ENCODE assay signal across 1 cellular context in the genomic region with DNA sequence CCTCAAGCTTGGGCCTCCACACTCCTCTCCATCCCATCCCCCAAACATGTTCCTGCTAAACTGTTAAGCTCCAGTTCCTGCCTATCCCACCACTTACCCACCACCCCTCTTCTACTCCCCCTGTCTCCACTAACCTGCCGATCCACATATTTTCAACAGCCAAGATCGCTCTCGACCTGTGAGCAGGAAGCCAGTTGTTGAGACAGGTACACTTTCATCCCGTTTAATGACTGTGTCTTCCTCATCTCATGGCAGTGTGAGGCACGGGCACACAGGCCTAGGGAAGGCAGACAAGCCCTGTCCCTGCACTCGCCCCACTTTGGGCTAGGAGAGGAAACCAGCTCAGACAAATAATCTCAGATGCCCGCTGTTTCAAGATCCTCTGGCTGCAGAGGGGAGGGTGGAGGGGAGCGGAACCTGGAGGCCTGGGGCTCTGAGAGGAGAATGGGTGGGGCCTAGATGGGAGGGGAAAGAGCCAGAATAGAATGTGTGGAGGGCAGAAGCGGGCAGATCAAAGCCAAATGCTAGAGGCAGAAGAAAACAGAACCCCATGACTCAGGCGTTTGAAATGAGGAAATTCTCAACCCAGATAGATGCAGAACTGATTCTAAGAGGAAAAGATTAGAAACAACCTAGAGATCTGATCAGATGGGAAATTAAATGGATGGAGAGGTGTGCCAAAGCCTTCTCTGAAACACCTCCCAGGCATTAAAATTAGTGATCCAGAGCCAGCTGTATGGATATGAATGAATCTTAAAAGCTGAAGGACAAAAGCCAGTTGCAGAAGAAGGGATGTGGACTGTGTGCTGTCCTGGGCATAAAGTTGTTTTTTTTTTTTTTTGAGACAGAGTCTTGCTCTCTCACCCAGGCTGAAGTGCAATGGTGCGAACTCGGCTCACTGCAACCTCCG.
TF ChIP-seq lines count a peak whose summit lies in the region.

No MANE protein-coding gene starts in this region.

TF ChIP-seq in HepG2, 621 proteins besides CTCF, POLR2A, EP300 and RAD21 (continues in another document):
- TF ChIP-seq ERF (CRISPR knock-in tag; IDR thresholded peaks at IDR 0.05) (no peak; the same call in 1 of the 2 replicates), JUND (CRISPR knock-in tag; IDR thresholded peaks at IDR 0.05) (peak; percentile 75; the same call in 1 of the 2 replicates), MAZ (IDR thresholded peaks at IDR 0.05; ENCODE audit: borderline replicate concordance, low read depth, low read length) (no peak; the same call in 1 of the 2 replicates), MAZ (CRISPR knock-in tag; IDR thresholded peaks at IDR 0.05; ENCODE audit: low read depth) (no peak), HDAC1 (CRISPR knock-in tag; IDR thresholded peaks at IDR 0.05) (peak; percentile 0; the same call in 1 of the 2 replicates), WIZ (CRISPR knock-in tag; IDR thresholded peaks at IDR 0.05) (no peak), SOX13 (IDR thresholded peaks at IDR 0.05) (no peak), SOX13 (CRISPR knock-in tag; conservative IDR thresholded peaks at IDR 0.05 in 1 of 2, IDR thresholded peaks at IDR 0.05 in 1 of 2) (peak in 1 of 2 experiments; percentile 49; a peak in 1 of 4 replicates), TCF12 (IDR thresholded peaks at IDR 0.05) (no peak), TCF12 (CRISPR knock-in tag; IDR thresholded peaks at IDR 0.05) (peak; percentile 45; the same call in 1 of the 2 replicates), MAFF (IDR thresholded peaks at IDR 0.05; ENCODE audit: low read depth, low read length) (0 out of 2 replicates have a peak, but pooled peaks have one; percentile 2), ZNF772 (CRISPR knock-in tag; IDR thresholded peaks at IDR 0.05) (0 out of 2 replicates have a peak, but pooled peaks have one; percentile 45), ZNF768 (CRISPR knock-in tag; IDR thresholded peaks at IDR 0.05) (no peak), FOXP1 (IDR thresholded peaks at IDR 0.05) (no peak), FOXP1 (CRISPR knock-in tag; IDR thresholded peaks at IDR 0.05) (peak; percentile 29; the same call in 1 of the 2 replicates), REL (CRISPR knock-in tag; conservative IDR thresholded peaks at IDR 0.05) (no peak), KDM6A (CRISPR knock-in tag; IDR thresholded peaks at IDR 0.05; ENCODE audit: low read depth) (0 out of 2 replicates have a peak, but pooled peaks have one; percentile 43), ELF1 (CRISPR knock-in tag; IDR thresholded peaks at IDR 0.05) (peak; percentile 65), KLF16 (CRISPR knock-in tag; IDR thresholded peaks at IDR 0.05) (0 out of 4 replicates have a peak, but pooled peaks of 1 of the 2 experiments have one; percentile 37), ZNF672 (CRISPR knock-in tag; IDR thresholded peaks at IDR 0.05) (no peak), PPARG (CRISPR knock-in tag; conservative IDR thresholded peaks at IDR 0.05) (0 out of 2 replicates have a peak, but pooled peaks have one; percentile 14), ZNF460 (CRISPR knock-in tag; IDR thresholded peaks at IDR 0.05; ENCODE audit: borderline replicate concordance) (no peak), ONECUT2 (CRISPR knock-in tag; IDR thresholded peaks at IDR 0.05) (no peak), ZNF350 (CRISPR knock-in tag; IDR thresholded peaks at IDR 0.05; ENCODE audit: borderline replicate concordance, low read depth) (peak; percentile 41; the same call in 1 of the 2 replicates), TARDBP (CRISPR knock-in tag; IDR thresholded peaks at IDR 0.05) (0 out of 2 replicates have a peak, but pooled peaks have one; percentile 13), SOX5 (CRISPR knock-in tag; IDR thresholded peaks at IDR 0.05; ENCODE audit: borderline replicate concordance) (peak; percentile 54; the same call in 1 of the 2 replicates)
- TF ChIP-seq, protein P1, sequence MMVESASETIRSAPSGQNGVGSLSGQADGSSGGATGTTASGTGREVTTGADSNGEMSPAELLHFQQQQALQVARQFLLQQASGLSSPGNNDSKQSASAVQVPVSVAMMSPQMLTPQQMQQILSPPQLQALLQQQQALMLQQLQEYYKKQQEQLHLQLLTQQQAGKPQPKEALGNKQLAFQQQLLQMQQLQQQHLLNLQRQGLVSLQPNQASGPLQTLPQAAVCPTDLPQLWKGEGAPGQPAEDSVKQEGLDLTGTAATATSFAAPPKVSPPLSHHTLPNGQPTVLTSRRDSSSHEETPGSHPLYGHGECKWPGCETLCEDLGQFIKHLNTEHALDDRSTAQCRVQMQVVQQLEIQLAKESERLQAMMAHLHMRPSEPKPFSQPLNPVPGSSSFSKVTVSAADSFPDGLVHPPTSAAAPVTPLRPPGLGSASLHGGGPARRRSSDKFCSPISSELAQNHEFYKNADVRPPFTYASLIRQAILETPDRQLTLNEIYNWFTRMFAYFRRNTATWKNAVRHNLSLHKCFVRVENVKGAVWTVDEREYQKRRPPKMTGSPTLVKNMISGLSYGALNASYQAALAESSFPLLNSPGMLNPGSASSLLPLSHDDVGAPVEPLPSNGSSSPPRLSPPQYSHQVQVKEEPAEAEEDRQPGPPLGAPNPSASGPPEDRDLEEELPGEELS (CRISPR knock-in tag; IDR thresholded peaks at IDR 0.05): peak; percentile 53
- TF ChIP-seq, protein P2, sequence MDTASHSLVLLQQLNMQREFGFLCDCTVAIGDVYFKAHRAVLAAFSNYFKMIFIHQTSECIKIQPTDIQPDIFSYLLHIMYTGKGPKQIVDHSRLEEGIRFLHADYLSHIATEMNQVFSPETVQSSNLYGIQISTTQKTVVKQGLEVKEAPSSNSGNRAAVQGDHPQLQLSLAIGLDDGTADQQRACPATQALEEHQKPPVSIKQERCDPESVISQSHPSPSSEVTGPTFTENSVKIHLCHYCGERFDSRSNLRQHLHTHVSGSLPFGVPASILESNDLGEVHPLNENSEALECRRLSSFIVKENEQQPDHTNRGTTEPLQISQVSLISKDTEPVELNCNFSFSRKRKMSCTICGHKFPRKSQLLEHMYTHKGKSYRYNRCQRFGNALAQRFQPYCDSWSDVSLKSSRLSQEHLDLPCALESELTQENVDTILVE (CRISPR knock-in tag; IDR thresholded peaks at IDR 0.05): 0 out of 2 replicates have a peak, but pooled peaks have one; percentile 23
- TF ChIP-seq, protein P3, sequence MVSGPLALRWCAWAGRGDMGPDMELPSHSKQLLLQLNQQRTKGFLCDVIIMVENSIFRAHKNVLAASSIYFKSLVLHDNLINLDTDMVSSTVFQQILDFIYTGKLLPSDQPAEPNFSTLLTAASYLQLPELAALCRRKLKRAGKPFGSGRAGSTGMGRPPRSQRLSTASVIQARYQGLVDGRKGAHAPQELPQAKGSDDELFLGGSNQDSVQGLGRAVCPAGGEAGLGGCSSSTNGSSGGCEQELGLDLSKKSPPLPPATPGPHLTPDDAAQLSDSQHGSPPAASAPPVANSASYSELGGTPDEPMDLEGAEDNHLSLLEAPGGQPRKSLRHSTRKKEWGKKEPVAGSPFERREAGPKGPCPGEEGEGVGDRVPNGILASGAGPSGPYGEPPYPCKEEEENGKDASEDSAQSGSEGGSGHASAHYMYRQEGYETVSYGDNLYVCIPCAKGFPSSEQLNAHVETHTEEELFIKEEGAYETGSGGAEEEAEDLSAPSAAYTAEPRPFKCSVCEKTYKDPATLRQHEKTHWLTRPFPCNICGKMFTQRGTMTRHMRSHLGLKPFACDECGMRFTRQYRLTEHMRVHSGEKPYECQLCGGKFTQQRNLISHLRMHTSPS (CRISPR knock-in tag; IDR thresholded peaks at IDR 0.05; ENCODE audit: low read depth): 0 out of 2 replicates have a peak, but pooled peaks have one; percentile 22
- TF ChIP-seq, protein P4, sequence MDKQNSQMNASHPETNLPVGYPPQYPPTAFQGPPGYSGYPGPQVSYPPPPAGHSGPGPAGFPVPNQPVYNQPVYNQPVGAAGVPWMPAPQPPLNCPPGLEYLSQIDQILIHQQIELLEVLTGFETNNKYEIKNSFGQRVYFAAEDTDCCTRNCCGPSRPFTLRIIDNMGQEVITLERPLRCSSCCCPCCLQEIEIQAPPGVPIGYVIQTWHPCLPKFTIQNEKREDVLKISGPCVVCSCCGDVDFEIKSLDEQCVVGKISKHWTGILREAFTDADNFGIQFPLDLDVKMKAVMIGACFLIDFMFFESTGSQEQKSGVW (CRISPR knock-in tag; IDR thresholded peaks at IDR 0.05; ENCODE audit: borderline replicate concordance): no peak
- TF ChIP-seq, protein P5, sequence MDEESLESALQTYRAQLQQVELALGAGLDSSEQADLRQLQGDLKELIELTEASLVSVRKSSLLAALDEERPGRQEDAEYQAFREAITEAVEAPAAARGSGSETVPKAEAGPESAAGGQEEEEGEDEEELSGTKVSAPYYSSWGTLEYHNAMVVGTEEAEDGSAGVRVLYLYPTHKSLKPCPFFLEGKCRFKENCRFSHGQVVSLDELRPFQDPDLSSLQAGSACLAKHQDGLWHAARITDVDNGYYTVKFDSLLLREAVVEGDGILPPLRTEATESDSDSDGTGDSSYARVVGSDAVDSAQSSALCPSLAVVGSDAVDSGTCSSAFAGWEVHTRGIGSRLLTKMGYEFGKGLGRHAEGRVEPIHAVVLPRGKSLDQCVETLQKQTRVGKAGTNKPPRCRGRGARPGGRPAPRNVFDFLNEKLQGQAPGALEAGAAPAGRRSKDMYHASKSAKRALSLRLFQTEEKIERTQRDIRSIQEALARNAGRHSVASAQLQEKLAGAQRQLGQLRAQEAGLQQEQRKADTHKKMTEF (CRISPR knock-in tag; IDR thresholded peaks at IDR 0.05): peak; percentile 24; the same call in 1 of the 2 replicates
- TF ChIP-seq, protein P6, sequence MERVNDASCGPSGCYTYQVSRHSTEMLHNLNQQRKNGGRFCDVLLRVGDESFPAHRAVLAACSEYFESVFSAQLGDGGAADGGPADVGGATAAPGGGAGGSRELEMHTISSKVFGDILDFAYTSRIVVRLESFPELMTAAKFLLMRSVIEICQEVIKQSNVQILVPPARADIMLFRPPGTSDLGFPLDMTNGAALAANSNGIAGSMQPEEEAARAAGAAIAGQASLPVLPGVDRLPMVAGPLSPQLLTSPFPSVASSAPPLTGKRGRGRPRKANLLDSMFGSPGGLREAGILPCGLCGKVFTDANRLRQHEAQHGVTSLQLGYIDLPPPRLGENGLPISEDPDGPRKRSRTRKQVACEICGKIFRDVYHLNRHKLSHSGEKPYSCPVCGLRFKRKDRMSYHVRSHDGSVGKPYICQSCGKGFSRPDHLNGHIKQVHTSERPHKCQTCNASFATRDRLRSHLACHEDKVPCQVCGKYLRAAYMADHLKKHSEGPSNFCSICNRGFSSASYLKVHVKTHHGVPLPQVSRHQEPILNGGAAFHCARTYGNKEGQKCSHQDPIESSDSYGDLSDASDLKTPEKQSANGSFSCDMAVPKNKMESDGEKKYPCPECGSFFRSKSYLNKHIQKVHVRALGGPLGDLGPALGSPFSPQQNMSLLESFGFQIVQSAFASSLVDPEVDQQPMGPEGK (CRISPR knock-in tag; IDR thresholded peaks at IDR 0.05): peak; percentile 41; the same call in 1 of the 2 replicates
- TF ChIP-seq, protein P7, sequence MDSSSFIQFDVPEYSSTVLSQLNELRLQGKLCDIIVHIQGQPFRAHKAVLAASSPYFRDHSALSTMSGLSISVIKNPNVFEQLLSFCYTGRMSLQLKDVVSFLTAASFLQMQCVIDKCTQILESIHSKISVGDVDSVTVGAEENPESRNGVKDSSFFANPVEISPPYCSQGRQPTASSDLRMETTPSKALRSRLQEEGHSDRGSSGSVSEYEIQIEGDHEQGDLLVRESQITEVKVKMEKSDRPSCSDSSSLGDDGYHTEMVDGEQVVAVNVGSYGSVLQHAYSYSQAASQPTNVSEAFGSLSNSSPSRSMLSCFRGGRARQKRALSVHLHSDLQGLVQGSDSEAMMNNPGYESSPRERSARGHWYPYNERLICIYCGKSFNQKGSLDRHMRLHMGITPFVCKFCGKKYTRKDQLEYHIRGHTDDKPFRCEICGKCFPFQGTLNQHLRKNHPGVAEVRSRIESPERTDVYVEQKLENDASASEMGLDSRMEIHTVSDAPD (CRISPR knock-in tag; IDR thresholded peaks at IDR 0.05): no peak
- TF ChIP-seq, protein P8, sequence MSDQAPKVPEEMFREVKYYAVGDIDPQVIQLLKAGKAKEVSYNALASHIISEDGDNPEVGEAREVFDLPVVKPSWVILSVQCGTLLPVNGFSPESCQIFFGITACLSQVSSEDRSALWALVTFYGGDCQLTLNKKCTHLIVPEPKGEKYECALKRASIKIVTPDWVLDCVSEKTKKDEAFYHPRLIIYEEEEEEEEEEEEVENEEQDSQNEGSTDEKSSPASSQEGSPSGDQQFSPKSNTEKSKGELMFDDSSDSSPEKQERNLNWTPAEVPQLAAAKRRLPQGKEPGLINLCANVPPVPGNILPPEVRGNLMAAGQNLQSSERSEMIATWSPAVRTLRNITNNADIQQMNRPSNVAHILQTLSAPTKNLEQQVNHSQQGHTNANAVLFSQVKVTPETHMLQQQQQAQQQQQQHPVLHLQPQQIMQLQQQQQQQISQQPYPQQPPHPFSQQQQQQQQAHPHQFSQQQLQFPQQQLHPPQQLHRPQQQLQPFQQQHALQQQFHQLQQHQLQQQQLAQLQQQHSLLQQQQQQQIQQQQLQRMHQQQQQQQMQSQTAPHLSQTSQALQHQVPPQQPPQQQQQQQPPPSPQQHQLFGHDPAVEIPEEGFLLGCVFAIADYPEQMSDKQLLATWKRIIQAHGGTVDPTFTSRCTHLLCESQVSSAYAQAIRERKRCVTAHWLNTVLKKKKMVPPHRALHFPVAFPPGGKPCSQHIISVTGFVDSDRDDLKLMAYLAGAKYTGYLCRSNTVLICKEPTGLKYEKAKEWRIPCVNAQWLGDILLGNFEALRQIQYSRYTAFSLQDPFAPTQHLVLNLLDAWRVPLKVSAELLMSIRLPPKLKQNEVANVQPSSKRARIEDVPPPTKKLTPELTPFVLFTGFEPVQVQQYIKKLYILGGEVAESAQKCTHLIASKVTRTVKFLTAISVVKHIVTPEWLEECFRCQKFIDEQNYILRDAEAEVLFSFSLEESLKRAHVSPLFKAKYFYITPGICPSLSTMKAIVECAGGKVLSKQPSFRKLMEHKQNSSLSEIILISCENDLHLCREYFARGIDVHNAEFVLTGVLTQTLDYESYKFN (CRISPR knock-in tag; conservative IDR thresholded peaks at IDR 0.05): peak; percentile 71
- TF ChIP-seq, protein P9, sequence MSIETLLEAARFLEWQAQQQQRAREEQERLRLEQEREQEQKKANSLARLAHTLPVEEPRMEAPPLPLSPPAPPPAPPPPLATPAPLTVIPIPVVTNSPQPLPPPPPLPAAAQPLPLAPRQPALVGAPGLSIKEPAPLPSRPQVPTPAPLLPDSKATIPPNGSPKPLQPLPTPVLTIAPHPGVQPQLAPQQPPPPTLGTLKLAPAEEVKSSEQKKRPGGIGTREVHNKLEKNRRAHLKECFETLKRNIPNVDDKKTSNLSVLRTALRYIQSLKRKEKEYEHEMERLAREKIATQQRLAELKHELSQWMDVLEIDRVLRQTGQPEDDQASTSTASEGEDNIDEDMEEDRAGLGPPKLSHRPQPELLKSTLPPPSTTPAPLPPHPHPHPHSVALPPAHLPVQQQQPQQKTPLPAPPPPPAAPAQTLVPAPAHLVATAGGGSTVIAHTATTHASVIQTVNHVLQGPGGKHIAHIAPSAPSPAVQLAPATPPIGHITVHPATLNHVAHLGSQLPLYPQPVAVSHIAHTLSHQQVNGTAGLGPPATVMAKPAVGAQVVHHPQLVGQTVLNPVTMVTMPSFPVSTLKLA (IDR thresholded peaks at IDR 0.05): no peak
- TF ChIP-seq, protein P10, sequence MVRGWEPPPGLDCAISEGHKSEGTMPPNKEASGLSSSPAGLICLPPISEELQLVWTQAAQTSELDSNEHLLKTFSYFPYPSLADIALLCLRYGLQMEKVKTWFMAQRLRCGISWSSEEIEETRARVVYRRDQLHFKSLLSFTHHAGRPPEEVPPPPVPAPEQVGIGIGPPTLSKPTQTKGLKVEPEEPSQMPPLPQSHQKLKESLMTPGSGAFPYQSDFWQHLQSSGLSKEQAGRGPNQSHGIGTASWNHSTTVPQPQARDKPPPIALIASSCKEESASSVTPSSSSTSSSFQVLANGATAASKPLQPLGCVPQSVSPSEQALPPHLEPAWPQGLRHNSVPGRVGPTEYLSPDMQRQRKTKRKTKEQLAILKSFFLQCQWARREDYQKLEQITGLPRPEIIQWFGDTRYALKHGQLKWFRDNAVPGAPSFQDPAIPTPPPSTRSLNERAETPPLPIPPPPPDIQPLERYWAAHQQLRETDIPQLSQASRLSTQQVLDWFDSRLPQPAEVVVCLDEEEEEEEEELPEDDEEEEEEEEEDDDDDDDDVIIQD (CRISPR knock-in tag; IDR thresholded peaks at IDR 0.05; ENCODE audit: low read depth): peak; percentile 24; the same call in 1 of the 2 replicates
